In the genomic region with DNA sequence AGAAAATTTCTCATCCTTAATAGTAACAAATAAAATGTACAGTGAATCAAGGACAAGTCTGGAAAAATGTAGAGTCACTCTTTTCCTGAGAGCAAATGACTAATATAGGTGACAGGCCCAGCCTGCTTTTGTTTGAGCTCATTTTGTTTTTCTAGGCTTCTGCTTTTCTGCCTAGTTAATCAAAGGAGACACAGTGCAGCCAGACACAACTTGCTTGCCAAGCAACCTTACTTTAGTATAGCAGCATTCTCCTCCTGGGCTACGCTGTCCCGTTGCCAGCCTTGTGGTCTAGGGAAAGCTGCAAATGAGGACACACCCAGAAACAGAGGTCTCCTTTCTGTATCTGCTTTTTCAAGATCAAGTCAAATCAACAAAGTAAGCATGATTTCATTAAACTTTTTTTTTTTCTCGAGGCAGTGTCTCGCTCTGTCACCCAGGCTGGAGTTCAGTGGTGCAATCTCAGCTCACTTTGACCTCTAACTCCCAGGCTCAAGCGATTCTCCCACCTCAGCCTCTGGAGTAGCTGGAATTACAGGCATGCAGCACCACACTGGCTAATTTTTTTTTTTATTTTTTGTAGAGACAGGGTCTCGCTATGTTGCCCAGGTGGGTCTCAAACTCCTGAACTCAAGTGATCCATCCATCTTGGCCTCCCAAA, we compare ENCODE assay signal across 11 cellular contexts. TPM values are rescaled to one million over a fixed set of nuclear protein-coding genes. Genes with fewer than 3 reads are reported as not detected.
A peak's percentile ranks its signal among the peaks of the same experiment; 100 is the strongest.
DNase-seq lines count a peak whose midpoint lies in the region; ATAC-seq and TF ChIP-seq lines count a peak whose summit lies in the region.
"Had no signal": no experiment of that assay in that cellular context is flagged by ENCODE, and none has a peak within 500 bp of the region (broad histone marks: within the 10 kb centered on the region; RNA-seq: fewer than 3 reads in every experiment).

No MANE protein-coding gene starts in this region.

- no peaks in the 10 kb centered on the region for H3K27me3 ChIP-seq in thymus (ENCODE audit: control insufficient read depth, insufficient read depth)
- H3K27me3 ChIP-seq in H7 (ENCODE audit: control insufficient read depth, insufficient read depth, low read length), result no peaks in the 10 kb centered on the region
- H3K27me3 ChIP-seq in MM.1S (replicated peaks; ENCODE audit: insufficient read depth, low read length), result no peaks in the 10 kb centered on the region

- H3K9ac ChIP-seq in MM.1S (ENCODE audit: low read length), result no peak overlapping the region

- H3K9me2 ChIP-seq in MM.1S (replicated peaks; ENCODE audit: insufficient read depth, low read length), result no peaks in the 10 kb centered on the region

- DNase-seq in NCI-H226 (peak; percentile 17), dermis blood vessel endothelial cell (peak; percentile 64), left lobe of liver (ENCODE audit: low spot score) (no peak), H7 (no peak), MM.1S (no peak)
- no peak for DNase-seq in activated CD4-positive, alpha-beta T cell treated with anti-CD3 and anti-CD28 coated beads, Interleukin-2, amount 50 U/mL, for 4 hours
- DNase-seq in stimulated activated naive CD8-positive, alpha-beta T cell treated with anti-CD3 and anti-CD28 coated beads, Interleukin-15, Interleukin-2, amounts not matched to agents 100 U/mL and 50 U/mL, for 24 hours, result no peak
- DNase-seq: activated CD4-positive, alpha-beta T cell treated with anti-CD3 and anti-CD28 coated beads for 4 hours; NCI-H1092; stimulated activated naive B cell treated with anti-CD40 and anti-IgM and Interleukin-4, amounts not matched to agents 10 μg/mL and 1 μg/mL and 100 μg/mL, for 72 hours had no signal

- H4K20me1 ChIP-seq in MM.1S (ENCODE audit: insufficient read depth, low read length), result no peaks in the 10 kb centered on the region

- H3K4me1 ChIP-seq in thymus (ENCODE audit: control insufficient read depth, insufficient read depth, low read length) (no peaks in the 10 kb centered on the region), MM.1S (ENCODE audit: low read length) (no peaks in the 10 kb centered on the region)

- no peaks in the 10 kb centered on the region for H3K79me2 ChIP-seq in MM.1S (ENCODE audit: low read length)

- H3K4me2 ChIP-seq in MM.1S (ENCODE audit: low read depth, low read length), result no peak overlapping the region

- no peak overlapping the region for H2AFZ ChIP-seq in MM.1S (ENCODE audit: low read length)

- H3F3A ChIP-seq in MM.1S (ENCODE audit: insufficient read depth, low read length), result no peaks in the 10 kb centered on the region

- WGBS in thymus, result 91% methylated on average over 6 of the region's 6 CpGs

- H3K36me3 ChIP-seq in thymus (ENCODE audit: control insufficient read depth, insufficient read depth) (peaks cover 8% of the 10 kb centered on the region), H7 (replicated peaks; ENCODE audit: control insufficient read depth, insufficient read depth, low read length) (no peaks in the 10 kb centered on the region; the same call in 1 of the 2 replicates), MM.1S (replicated peaks; ENCODE audit: insufficient read depth, low read length) (no peaks in the 10 kb centered on the region)

- peak overlapping the region; percentile 31 for H3K27ac ChIP-seq in thymus (ENCODE audit: low read depth)
- H3K27ac ChIP-seq in MM.1S (ENCODE audit: low read length), result no peak overlapping the region

- H3K4me3 ChIP-seq in thymus (ENCODE audit: low read length) (no peak overlapping the region), H7 (ENCODE audit: insufficient read depth, low read depth, low read length) (no peak overlapping the region), MM.1S (ENCODE audit: low read length) (no peak overlapping the region)

- ATAC-seq in left lobe of liver, result peak; percentile 76
- no peak for ATAC-seq in stimulated activated naive CD8-positive, alpha-beta T cell treated with anti-CD3 and anti-CD28 coated beads, Interleukin-15, Interleukin-2, amounts not matched to agents 100 U/mL and 50 U/mL, for 24 hours
- ATAC-seq: stimulated activated naive B cell treated with anti-CD40 and anti-IgM and Interleukin-4, amounts not matched to agents 10 μg/mL and 1 μg/mL and 100 μg/mL, for 72 hours had no signal

- TF ChIP-seq CTCF in MM.1S (IDR thresholded peaks at IDR 0.05; ENCODE audit: low read length), result no peak

- H3K9me3 ChIP-seq in thymus (ENCODE audit: control insufficient read depth), result no peaks in the 10 kb centered on the region
- H3K9me3 ChIP-seq in MM.1S (replicated peaks; ENCODE audit: insufficient read depth, low read length), result no peaks in the 10 kb centered on the region

RNA-seq across cellular contexts. Expression of a gene that starts 17.2 kb away (rescaled TPM):
- total RNA-seq in dermis blood vessel endothelial cell, result 7.8 and 13.9 TPM in 2 replicates
- total RNA-seq in left lobe of liver, result 1.9 TPM
- polyA plus RNA-seq in thymus, result 8.1 TPM
- total RNA-seq in H7 (2014; rRNA removed; shearing (Covaris generic)), result 13.0 and 13.4 TPM in 2 replicates

Comparison
In these comparisons a context has a peak if more than half of its experiments do, and no peak if none do; other contexts are left out.
1. DNase-seq: peak in NCI-H226 (single experiment) and dermis blood vessel endothelial cell (single experiment); none in left lobe of liver (single experiment), activated CD4-positive, alpha-beta T cell treated with anti-CD3 and anti-CD28 coated beads, Interleukin-2, amount 50 U/mL, for 4 hours (0 of 2), H7 (single experiment), stimulated activated naive CD8-positive, alpha-beta T cell treated with anti-CD3 and anti-CD28 coated beads, Interleukin-15, Interleukin-2, amounts not matched to agents 100 U/mL and 50 U/mL, for 24 hours (single experiment) and MM.1S (single experiment).